Comparison of ENCODE assay signal across 9 cellular contexts in genomic region chr15:57747206-57747605, GRCh38. TPM values are rescaled to one million over a fixed set of nuclear protein-coding genes. Genes with fewer than 3 reads are reported as not detected.
A peak's percentile ranks its signal among the peaks of the same experiment; 100 is the strongest.
DNase-seq lines count a peak whose midpoint lies in the region; ATAC-seq and FAIRE-seq lines count a peak whose summit lies in the region.
"Had no signal": no experiment of that assay in that cellular context is flagged by ENCODE, and none has a peak within 500 bp of the region (broad histone marks: within the 10 kb centered on the region; RNA-seq: fewer than 3 reads in every experiment).

No MANE protein-coding gene starts in this region.

- H3K9ac ChIP-seq in iPS-20b (ENCODE audit: low read depth, low read length), result no peak overlapping the region

- no peak overlapping the region for H3K4me3 Mint-ChIP-seq in activated CD8-positive, alpha-beta memory T cell treated with anti-CD3 and anti-CD28 coated beads, Interleukin-2, amount 10 ng/mL, durations not matched to agents 7 days and 5 days
- no peak overlapping the region for H3K4me3 Mint-ChIP-seq in activated naive CD8-positive, alpha-beta T cell treated with anti-CD3 and anti-CD28 coated beads for 36 hours

- H3K9me3 Mint-ChIP-seq in activated CD8-positive, alpha-beta memory T cell treated with anti-CD3 and anti-CD28 coated beads, Interleukin-2, amount 10 ng/mL, durations not matched to agents 7 days and 5 days (ENCODE audit: low read depth), result no peaks in the 10 kb centered on the region
- no peaks in the 10 kb centered on the region for H3K9me3 Mint-ChIP-seq in activated naive CD8-positive, alpha-beta T cell treated with anti-CD3 and anti-CD28 coated beads for 36 hours

- no peaks in the 10 kb centered on the region for H3K27me3 ChIP-seq in iPS-20b (ENCODE audit: insufficient read depth, low read length)
- no peaks in the 10 kb centered on the region for H3K27me3 ChIP-seq in small intestine (ENCODE audit: control insufficient read depth in 2 of 2, insufficient read depth in 2 of 2, low read length in 2 of 2)

- no peaks in the 10 kb centered on the region for H3K36me3 Mint-ChIP-seq in activated CD8-positive, alpha-beta memory T cell treated with anti-CD3 and anti-CD28 coated beads, Interleukin-2, amount 10 ng/mL, durations not matched to agents 7 days and 5 days
- no peaks in the 10 kb centered on the region for H3K36me3 Mint-ChIP-seq in activated naive CD8-positive, alpha-beta T cell treated with anti-CD3 and anti-CD28 coated beads for 36 hours

- peaks cover 2% of the 10 kb centered on the region for H3K27me3 Mint-ChIP-seq in activated CD8-positive, alpha-beta memory T cell treated with anti-CD3 and anti-CD28 coated beads, Interleukin-2, amount 10 ng/mL, durations not matched to agents 7 days and 5 days
- no peaks in the 10 kb centered on the region for H3K27me3 Mint-ChIP-seq in activated naive CD8-positive, alpha-beta T cell treated with anti-CD3 and anti-CD28 coated beads for 36 hours

- CTCF ChIA-PET in activated CD8-positive, alpha-beta memory T cell treated with anti-CD3 and anti-CD28 coated beads, Interleukin-2, amount 10 ng/mL, durations not matched to agents 7 days and 5 days (lab: Charles Lee), result interaction anchor here (1.1 to 2.0 kb wide), 3 partner anchors 10 to 114 kb away, joined by 3 to 5 read pairs (median 4); no protein-coding TSS in a partner anchor

- H3K9me3 ChIP-seq in iPS-20b (ENCODE audit: insufficient read depth, low read depth, low read length) (no peaks in the 10 kb centered on the region), small intestine (ENCODE audit: control insufficient read depth, low read depth) (no peaks in the 10 kb centered on the region)

- no peak for ATAC-seq in activated CD8-positive, alpha-beta memory T cell treated with anti-CD3 and anti-CD28 coated beads, Interleukin-2, amount 10 ng/mL, durations not matched to agents 7 days and 5 days
- no peak for ATAC-seq in HG02571 (IDR thresholded peaks at IDR 0.05; ENCODE audit: unreplicated experiment)
- no peak for ATAC-seq in GM21526 (IDR thresholded peaks at IDR 0.05; ENCODE audit: low FRiP score, unreplicated experiment)

- H3K4me3 ChIP-seq in iPS-20b (ENCODE audit: low read length) (0 out of 2 replicates have a peak overlapping the region, but pooled peaks have one; percentile 11), small intestine (ENCODE audit: low read depth in 1 of 2, low read length in 2 of 2) (no peak overlapping the region)

- H3K4me1 Mint-ChIP-seq in activated CD8-positive, alpha-beta memory T cell treated with anti-CD3 and anti-CD28 coated beads, Interleukin-2, amount 10 ng/mL, durations not matched to agents 7 days and 5 days, result no peaks in the 10 kb centered on the region
- H3K4me1 Mint-ChIP-seq in activated naive CD8-positive, alpha-beta T cell treated with anti-CD3 and anti-CD28 coated beads for 36 hours, result no peaks in the 10 kb centered on the region

- H3K36me3 ChIP-seq in iPS-20b (ENCODE audit: insufficient read depth, low read depth, low read length), result no peaks in the 10 kb centered on the region
- H3K36me3 ChIP-seq in small intestine (ENCODE audit: control insufficient read depth in 2 of 2, insufficient read depth in 2 of 2, low read length in 2 of 2), result no peaks in the 10 kb centered on the region

- H3K27ac ChIP-seq in iPS-20b (ENCODE audit: low read length) (no peak overlapping the region), small intestine (ENCODE audit: low read depth in 1 of 2, low read length in 1 of 2) (no peak overlapping the region)

- no peak overlapping the region for H3K27ac Mint-ChIP-seq in activated CD8-positive, alpha-beta memory T cell treated with anti-CD3 and anti-CD28 coated beads, Interleukin-2, amount 10 ng/mL, durations not matched to agents 7 days and 5 days
- no peak overlapping the region for H3K27ac Mint-ChIP-seq in activated naive CD8-positive, alpha-beta T cell treated with anti-CD3 and anti-CD28 coated beads for 36 hours

- peak; percentile 43 for DNase-seq in activated CD8-positive, alpha-beta memory T cell treated with anti-CD3 and anti-CD28 coated beads, Interleukin-2, amount 10 ng/mL, durations not matched to agents 7 days and 5 days
- no peak for DNase-seq in activated CD8-positive, alpha-beta memory T cell treated with anti-CD3 and anti-CD28 coated beads for 24 hours
- DNase-seq in RPMI8226 (peak; percentile 33), small intestine (peak; percentile 17)
- DNase-seq in activated naive CD8-positive, alpha-beta T cell treated with anti-CD3 and anti-CD28 coated beads for 36 hours, result no peak
- DNase-seq: AML-193 had no signal

- FAIRE-seq in small intestine (lab: Jason Lieb, UNC), result no peak

- 39 to 71% (median 62%) methylated on average over 9 of the region's 9 CpGs for WGBS in small intestine, 3 donors

- H3K4me1 ChIP-seq in iPS-20b (ENCODE audit: insufficient read depth, low read length) (peaks cover 28% of the 10 kb centered on the region), small intestine (ENCODE audit: control insufficient read depth in 2 of 2, insufficient read depth in 1 of 2, low read depth in 1 of 2, low read length in 1 of 2) (no peaks in the 10 kb centered on the region)

RNA-seq across cellular contexts. Expression of gene POLR2M, which starts 40.7 kb away (rescaled TPM):
- 10 to 100 TPM; 66.5 to 70.4 TPM for total RNA-seq in activated CD8-positive, alpha-beta memory T cell treated with anti-CD3 and anti-CD28 coated beads, Interleukin-2, amount 10 ng/mL, durations not matched to agents 7 days and 5 days
- polyA plus RNA-seq in small intestine, result 100 to 1,000 TPM; 123 to 260 (median 155) TPM
- 10 to 100 TPM; 91.4 to 93.1 TPM for total RNA-seq in activated naive CD8-positive, alpha-beta T cell treated with anti-CD3 and anti-CD28 coated beads for 36 hours

Comparison
In these comparisons a context has a peak if more than half of its experiments do, and no peak if none do; other contexts are left out.
1. DNase-seq: peak in activated CD8-positive, alpha-beta memory T cell treated with anti-CD3 and anti-CD28 coated beads, Interleukin-2, amount 10 ng/mL, durations not matched to agents 7 days and 5 days (single experiment), RPMI8226 (single experiment) and small intestine (single experiment); none in activated CD8-positive, alpha-beta memory T cell treated with anti-CD3 and anti-CD28 coated beads for 24 hours (single experiment) and activated naive CD8-positive, alpha-beta T cell treated with anti-CD3 and anti-CD28 coated beads for 36 hours (single experiment).